In the genomic region with DNA sequence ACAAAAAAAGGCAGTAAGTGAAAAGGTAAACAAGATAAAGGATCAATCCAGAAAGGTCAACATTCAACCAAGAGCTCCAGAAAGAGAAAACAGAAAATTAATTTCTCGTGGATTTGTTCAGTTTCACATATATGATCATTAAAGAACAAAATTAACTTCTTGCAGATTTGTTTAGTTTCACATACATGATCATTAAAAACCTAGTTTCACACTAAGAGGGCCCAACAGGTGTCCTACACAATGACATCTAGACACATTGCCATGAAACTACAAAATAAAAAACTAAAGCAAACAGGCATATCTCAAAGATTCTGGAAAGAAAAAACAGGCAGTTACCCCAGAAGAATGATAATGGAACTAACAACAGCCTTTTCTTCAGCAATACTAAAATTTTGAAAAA, we compare ENCODE assay signal across 17 cellular contexts. TPM values are rescaled to one million over a fixed set of nuclear protein-coding genes. Genes with fewer than 3 reads are reported as not detected.
A peak's percentile ranks its signal among the peaks of the same experiment; 100 is the strongest.
DNase-seq lines count a peak whose midpoint lies in the region; ATAC-seq and TF ChIP-seq lines count a peak whose summit lies in the region.
"Had no signal": no experiment of that assay in that cellular context is flagged by ENCODE, and none has a peak within 500 bp of the region (broad histone marks: within the 10 kb centered on the region; RNA-seq: fewer than 3 reads in every experiment).

No MANE protein-coding gene starts in this region.

- TF ChIP-seq POLR2A in erythroblast (IDR thresholded peaks at IDR 0.05; ENCODE audit: low read length), result no peak

- DNase-seq in natural killer cell (no peak), type B pancreatic cell (ENCODE audit: extremely low spot score, unreplicated experiment) (no peak), erythroblast (lab: John Stamatoyannopoulos, UW) (no peak), endothelial cell (ENCODE audit: low spot score) (no peak), DMS53 (lab: John Stamatoyannopoulos, UW) (no peak)
- DNase-seq in natural killer cell treated with Interleukin-12 subunit alpha and Interleukin-12 subunit beta and Interleukin-15 and Interleukin-18, amount 100 ng/mL, for 72 hours (ENCODE audit: low spot score), result no peak
- no peak for DNase-seq in activated naive CD8-positive, alpha-beta T cell treated with anti-CD3 and anti-CD28 coated beads, Interleukin-2, amount 50 U/mL, for 24 hours
- DNase-seq: activated CD4-positive, CD25-positive, alpha-beta regulatory T cell treated with anti-CD3 and anti-CD28 coated beads, Interleukin-2, amount 50 U/mL, for 72 hours; COR-L47; left ventricle myocardium superior; NCI-H1417 treated with DMSO at 0.1 percent for 48 hours; NCI-H69; right lobe of liver; stimulated activated naive B cell treated with anti-CD40 and anti-IgM and Interleukin-4, amounts not matched to agents 10 μg/mL and 1 μg/mL and 100 μg/mL, for 72 hours; tibial artery had no signal

- ATAC-seq in natural killer cell (no peak), HG03159 (IDR thresholded peaks at IDR 0.05; ENCODE audit: unreplicated experiment) (peak; percentile 47)
- no peak for ATAC-seq in natural killer cell treated with Interleukin-12 subunit alpha and Interleukin-12 subunit beta and Interleukin-15 and Interleukin-18, amount 100 ng/mL, for 72 hours
- no peak for ATAC-seq in activated naive CD8-positive, alpha-beta T cell treated with anti-CD3 and anti-CD28 coated beads, Interleukin-2, amount 50 U/mL, for 24 hours
- ATAC-seq: gastroesophageal sphincter; left ventricle myocardium superior; stimulated activated naive B cell treated with anti-CD40 and anti-IgM and Interleukin-4, amounts not matched to agents 10 μg/mL and 1 μg/mL and 100 μg/mL, for 72 hours had no signal

- H3K27ac Mint-ChIP-seq in natural killer cell (peak overlapping the region; percentile 14 to 51), type B pancreatic cell (no peak overlapping the region), endothelial cell (ENCODE audit: unreplicated experiment) (no peak overlapping the region)
- H3K27ac Mint-ChIP-seq in natural killer cell treated with Interleukin-12 subunit alpha and Interleukin-12 subunit beta and Interleukin-15 and Interleukin-18, amount 100 ng/mL, for 72 hours, result peak overlapping the region in 1 of 2 donors; percentile 25
- peak overlapping the region; percentile 34 for H3K27ac Mint-ChIP-seq in activated naive CD8-positive, alpha-beta T cell treated with anti-CD3 and anti-CD28 coated beads, Interleukin-2, amount 50 U/mL, for 24 hours

- H3K36me3 Mint-ChIP-seq in natural killer cell (no peaks in the 10 kb centered on the region), type B pancreatic cell (peaks cover 53% of the 10 kb centered on the region), endothelial cell (ENCODE audit: low read depth, unreplicated experiment) (peaks cover 24% of the 10 kb centered on the region)
- peaks cover 20% of the 10 kb centered on the region for H3K36me3 Mint-ChIP-seq in natural killer cell treated with Interleukin-12 subunit alpha and Interleukin-12 subunit beta and Interleukin-15 and Interleukin-18, amount 100 ng/mL, for 72 hours
- peaks cover 59% of the 10 kb centered on the region for H3K36me3 Mint-ChIP-seq in activated naive CD8-positive, alpha-beta T cell treated with anti-CD3 and anti-CD28 coated beads, Interleukin-2, amount 50 U/mL, for 24 hours (ENCODE audit: low read depth)

- H3K9me3 Mint-ChIP-seq in natural killer cell (no peaks in the 10 kb centered on the region), type B pancreatic cell (peaks cover 17% of the 10 kb centered on the region), endothelial cell (ENCODE audit: unreplicated experiment) (no peaks in the 10 kb centered on the region)
- no peaks in the 10 kb centered on the region for H3K9me3 Mint-ChIP-seq in natural killer cell treated with Interleukin-12 subunit alpha and Interleukin-12 subunit beta and Interleukin-15 and Interleukin-18, amount 100 ng/mL, for 72 hours
- peaks cover 15% of the 10 kb centered on the region for H3K9me3 Mint-ChIP-seq in activated naive CD8-positive, alpha-beta T cell treated with anti-CD3 and anti-CD28 coated beads, Interleukin-2, amount 50 U/mL, for 24 hours

- intact Hi-C loops in natural killer cell (cut with micrococcal nuclease), result no loop called here

- H3K4me3 Mint-ChIP-seq in natural killer cell, result no peak overlapping the region
- no peak overlapping the region for H3K4me3 Mint-ChIP-seq in natural killer cell treated with Interleukin-12 subunit alpha and Interleukin-12 subunit beta and Interleukin-15 and Interleukin-18, amount 100 ng/mL, for 72 hours
- no peak overlapping the region for H3K4me3 Mint-ChIP-seq in activated naive CD8-positive, alpha-beta T cell treated with anti-CD3 and anti-CD28 coated beads, Interleukin-2, amount 50 U/mL, for 24 hours
- H3K4me3 Mint-ChIP-seq in type B pancreatic cell, result no peak overlapping the region
- H3K4me3 Mint-ChIP-seq in endothelial cell (ENCODE audit: unreplicated experiment), result no peak overlapping the region
- H3K4me3 Mint-ChIP-seq: stimulated activated naive B cell treated with anti-CD40 and anti-IgM and Interleukin-4, amounts not matched to agents 10 μg/mL and 1 μg/mL and 100 μg/mL, for 72 hours had no signal

- TF ChIP-seq CTCF in natural killer cell (IDR thresholded peaks at IDR 0.05) (no peak), type B pancreatic cell (conservative IDR thresholded peaks at IDR 0.05) (no peak), endothelial cell (IDR thresholded peaks at IDR 0.05; ENCODE audit: unreplicated experiment) (no peak)

- H3K4me1 Mint-ChIP-seq in natural killer cell (peaks cover 48 to 65% of the 10 kb centered on the region in 2 donors), type B pancreatic cell (ENCODE audit: unreplicated experiment) (peaks cover 14% of the 10 kb centered on the region), endothelial cell (ENCODE audit: unreplicated experiment) (peaks cover 7% of the 10 kb centered on the region)
- peaks cover 28 to 42% of the 10 kb centered on the region in 2 donors for H3K4me1 Mint-ChIP-seq in natural killer cell treated with Interleukin-12 subunit alpha and Interleukin-12 subunit beta and Interleukin-15 and Interleukin-18, amount 100 ng/mL, for 72 hours (ENCODE audit: low read depth in 2 of 2)
- H3K4me1 Mint-ChIP-seq in activated naive CD8-positive, alpha-beta T cell treated with anti-CD3 and anti-CD28 coated beads, Interleukin-2, amount 50 U/mL, for 24 hours, result peaks cover 62% of the 10 kb centered on the region

- H3K27me3 Mint-ChIP-seq in natural killer cell (ENCODE audit: low read depth in 2 of 2) (no peaks in the 10 kb centered on the region), type B pancreatic cell (no peaks in the 10 kb centered on the region), endothelial cell (ENCODE audit: unreplicated experiment) (peaks cover 1% of the 10 kb centered on the region)
- no peaks in the 10 kb centered on the region for H3K27me3 Mint-ChIP-seq in natural killer cell treated with Interleukin-12 subunit alpha and Interleukin-12 subunit beta and Interleukin-15 and Interleukin-18, amount 100 ng/mL, for 72 hours
- no peaks in the 10 kb centered on the region for H3K27me3 Mint-ChIP-seq in activated naive CD8-positive, alpha-beta T cell treated with anti-CD3 and anti-CD28 coated beads, Interleukin-2, amount 50 U/mL, for 24 hours
- H3K27me3 Mint-ChIP-seq: stimulated activated naive B cell treated with anti-CD40 and anti-IgM and Interleukin-4, amounts not matched to agents 10 μg/mL and 1 μg/mL and 100 μg/mL, for 72 hours had no signal

RNA-seq across cellular contexts. Expression of gene PHC3, which starts 22.1 kb away (rescaled TPM):
- total RNA-seq in natural killer cell, result 100 to 1,000 TPM; 121 to 130 (median 125) TPM
- total RNA-seq in natural killer cell treated with Interleukin-12 subunit alpha and Interleukin-12 subunit beta and Interleukin-15 and Interleukin-18, amount 100 ng/mL, for 72 hours, result 10 to 100 TPM; 53.2 to 77.6 TPM
- 38.2 and 49.3 TPM in 2 replicates for total RNA-seq in type B pancreatic cell (ENCODE audit: low replicate concordance)
- total RNA-seq in endothelial cell (ENCODE audit: unreplicated experiment), result 32.4 TPM

Comparison
In these comparisons a context has a peak if more than half of its experiments do, and no peak if none do; other contexts are left out.
1. H3K27ac Mint-ChIP-seq: peak in natural killer cell (2 of 2) and activated naive CD8-positive, alpha-beta T cell treated with anti-CD3 and anti-CD28 coated beads, Interleukin-2, amount 50 U/mL, for 24 hours (single experiment); none in type B pancreatic cell (single experiment) and endothelial cell (single experiment).